In the genomic region with DNA sequence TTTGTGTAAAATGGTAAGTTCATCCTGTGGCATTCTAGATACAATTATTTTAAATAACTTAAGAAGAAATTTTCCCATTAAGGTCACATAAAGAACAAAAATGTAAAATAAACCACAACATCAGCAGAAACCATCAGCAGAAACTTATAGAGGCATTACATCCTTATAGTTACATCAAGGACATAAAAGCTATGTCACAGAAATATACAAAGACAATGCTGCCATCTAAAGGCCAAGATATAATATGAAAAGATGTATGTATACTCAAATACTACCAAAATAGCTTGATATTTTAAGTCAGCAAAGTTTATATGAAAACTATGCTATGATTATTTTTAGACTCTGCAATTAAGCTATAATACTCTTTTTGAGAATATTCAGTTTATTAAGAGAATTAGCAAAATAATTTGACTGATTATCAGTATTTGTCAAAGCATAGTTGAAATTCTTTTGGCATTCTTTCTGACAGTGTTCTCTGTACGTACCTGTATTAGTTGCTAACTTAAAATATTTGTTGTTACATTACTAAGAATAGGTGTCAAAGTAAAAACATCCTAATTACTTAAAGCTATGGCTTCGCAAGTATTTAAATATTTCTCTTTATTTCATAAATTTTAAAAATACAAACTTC, we compare ENCODE assay signal across 8 cellular contexts. TPM values are rescaled to one million over a fixed set of nuclear protein-coding genes. Genes with fewer than 3 reads are reported as not detected.
DNase-seq lines count a peak whose midpoint lies in the region; ATAC-seq and TF ChIP-seq lines count a peak whose summit lies in the region.

No MANE protein-coding gene starts in this region.

- TF ChIP-seq CTCF in CD4-positive, alpha-beta T cell (IDR thresholded peaks at IDR 0.05): peak; percentile 74
- TF ChIP-seq CTCF in neural cell (IDR thresholded peaks at IDR 0.05; ENCODE audit: poor library complexity, severe bottlenecking) (peak; percentile 75), stomach (IDR thresholded peaks at IDR 0.05) (peak in 3 of 7 experiments; percentile 20 to 33 (median 27))

- H3K9me3 Mint-ChIP-seq in CD4-positive, alpha-beta T cell: no peaks in the 10 kb centered on the region

- CTCF ChIA-PET in CD4-positive, alpha-beta T cell (lab: Charles Lee): interaction anchor here (1.2 kb wide), 1 partner anchor 85 kb away, joined by 7 read pairs; no protein-coding TSS in a partner anchor

- no peaks in the 10 kb centered on the region for H3K36me3 ChIP-seq in neural cell (ENCODE audit: insufficient read depth, low read length)
- H3K36me3 ChIP-seq in stomach: peaks cover 0 to 11% (median 0%) of the 10 kb centered on the region in 4 donors

- H3K27me3 ChIP-seq in CD4-positive, alpha-beta T cell (ENCODE audit: control insufficient read depth, insufficient read depth, low read length): no peaks in the 10 kb centered on the region
- H3K27me3 ChIP-seq in neural cell (ENCODE audit: insufficient read depth, low read depth, low read length): no peaks in the 10 kb centered on the region
- H3K27me3 ChIP-seq in stomach: no peaks in the 10 kb centered on the region

- H3K4me1 Mint-ChIP-seq in CD4-positive, alpha-beta T cell (ENCODE audit: low read depth): no peaks in the 10 kb centered on the region

- TF ChIP-seq POLR2A in stomach (IDR thresholded peaks at IDR 0.05): no peak

- WGBS in stomach, 5 donors: 90 to 95% (median 94%) methylated on average over 2 of the region's 2 CpGs

- peaks cover 29% of the 10 kb centered on the region for H3K36me3 Mint-ChIP-seq in CD4-positive, alpha-beta T cell (ENCODE audit: low read depth)

- POLR2A ChIA-PET in CD4-positive, alpha-beta T cell (lab: Charles Lee): interaction anchor here (1.0 to 1.6 kb wide), 2 partner anchors 37 to 85 kb away, joined by 5 to 11 read pairs; partner anchors contain the start of gene FBXL17

- no peaks in the 10 kb centered on the region for H4K20me1 ChIP-seq in neural cell (ENCODE audit: insufficient read depth)

- DNase-seq in CD4-positive, alpha-beta T cell: no peak
- DNase-seq in NOMO-1 treated with DMSO at 0.1 percent for 48 hours (lab: John Stamatoyannopoulos, UW; ENCODE audit: unreplicated experiment) (peak; percentile 58), dermis microvascular lymphatic vessel endothelial cell (ENCODE audit: low read depth in 2 of 2) (peak; percentile 37 to 60), stomach (no peak), GM19238 (ENCODE audit: insufficient read length, low spot score) (no peak)

- no peak overlapping the region for H3K9ac ChIP-seq in neural cell (ENCODE audit: low read length)

- H3K9me3 ChIP-seq in CD4-positive, alpha-beta T cell (ENCODE audit: control insufficient read depth, low read length): no peaks in the 10 kb centered on the region
- H3K9me3 ChIP-seq in neural cell (ENCODE audit: low read length): no peaks in the 10 kb centered on the region
- H3K9me3 ChIP-seq in stomach: no peaks in the 10 kb centered on the region

- no peak overlapping the region for H2AFZ ChIP-seq in neural cell (ENCODE audit: low read depth, low read length)

- H3F3A ChIP-seq in neural cell (ENCODE audit: insufficient read depth, low read length, poor library complexity, severe bottlenecking): no peaks in the 10 kb centered on the region

- TF ChIP-seq EP300 in neural cell (conservative IDR thresholded peaks at IDR 0.05; ENCODE audit: poor library complexity, severe bottlenecking) (no peak), stomach (IDR thresholded peaks at IDR 0.05) (no peak)

- H3K27ac ChIP-seq in CD4-positive, alpha-beta T cell (ENCODE audit: low read depth, low read length): no peak overlapping the region
- H3K27ac ChIP-seq in neural cell (ENCODE audit: low read length): no peak overlapping the region
- no peak overlapping the region for H3K27ac ChIP-seq in stomach

- no peak overlapping the region for H3K4me3 Mint-ChIP-seq in CD4-positive, alpha-beta T cell

- no peak overlapping the region for H3K27ac Mint-ChIP-seq in CD4-positive, alpha-beta T cell

- TF ChIP-seq RAD21 in neural cell (conservative IDR thresholded peaks at IDR 0.05): peak; percentile 79

- no peak overlapping the region for H3K4me3 ChIP-seq in neural cell (ENCODE audit: low read length)
- H3K4me3 ChIP-seq in stomach: no peak overlapping the region

- intact Hi-C loops in CD4-positive, alpha-beta T cell (cut with DNase I, micrococcal nuclease): loop anchor here (1.0 to 10.0 kb wide), 4 partner anchors 85 to 771 kb away; partner anchors contain the start of gene EFNA5 (in 1 of the 2)
- intact Hi-C loops in stomach (cut with DNase I; ENCODE audit: low total_unique reads): no loop called here

- no peak overlapping the region for H3K4me2 ChIP-seq in neural cell (ENCODE audit: low read length)

- no peaks in the 10 kb centered on the region for H3K9me2 ChIP-seq in neural cell (ENCODE audit: insufficient read depth, low read length)

- ATAC-seq in CD4-positive, alpha-beta T cell (ENCODE audit: poor library complexity): peak; percentile 60
- peak; percentile 74 for ATAC-seq in GM18867 (IDR thresholded peaks at IDR 0.05; ENCODE audit: unreplicated experiment)
- ATAC-seq in HG03442 (IDR thresholded peaks at IDR 0.05; ENCODE audit: unreplicated experiment): peak; percentile 78

- peaks cover 0 to 8% (median 0%) of the 10 kb centered on the region in 4 donors for H3K4me1 ChIP-seq in stomach

- H3K27me3 Mint-ChIP-seq in CD4-positive, alpha-beta T cell: no peaks in the 10 kb centered on the region

- H3K79me2 ChIP-seq in neural cell (replicated peaks; ENCODE audit: insufficient read depth, low read length): no peaks in the 10 kb centered on the region

TF ChIP-seq in neural cell, 6 proteins besides CTCF, POLR2A, EP300 and RAD21:
- TF ChIP-seq SMC3 (conservative IDR thresholded peaks at IDR 0.05; ENCODE audit: poor library complexity): peak; percentile 75
- no peak for TF ChIP-seq EZH2 (IDR thresholded peaks at IDR 0.05; ENCODE audit: borderline replicate concordance, insufficient read depth, low read length, poor library complexity, severe bottlenecking)
- no peak for TF ChIP-seq MXI1 (conservative IDR thresholded peaks at IDR 0.05; ENCODE audit: poor library complexity, severe bottlenecking)
- no peak for TF ChIP-seq POLR2AphosphoS5 (IDR thresholded peaks at IDR 0.05)

RNA-seq across cellular contexts. Expression of gene FBXL17, which starts 36.2 kb away (rescaled TPM):
- 10 to 100 TPM; 17.9 to 21.1 TPM for total RNA-seq in CD4-positive, alpha-beta T cell
- 4.7 and 6.7 TPM in 2 replicates for total RNA-seq in dermis microvascular lymphatic vessel endothelial cell
- 15.5 and 19.6 TPM in 2 replicates for polyA plus RNA-seq in neural cell
- polyA minus RNA-seq in neural cell: 52.3 and 63.3 TPM in 2 replicates
- 10 to 100 TPM in 4 of 5 donors, 1 to 10 TPM in 1; 9.4 to 28.0 (median 23.8) TPM for total RNA-seq in stomach
- polyA plus RNA-seq in stomach: 10 to 100 TPM in 1 of 3 donors, 1 to 10 TPM in 2; 3.8 to 10.7 (median 6.1) TPM

Comparison
In these comparisons a context has a peak if more than half of its experiments do, and no peak if none do; other contexts are left out.
1. DNase-seq: peak in NOMO-1 treated with DMSO at 0.1 percent for 48 hours (single experiment) and dermis microvascular lymphatic vessel endothelial cell (2 of 2); none in CD4-positive, alpha-beta T cell (0 of 10), stomach (single experiment) and GM19238 (single experiment).
2. Peak in every context shown above with its lines, with median percentiles within 50 percentile points of each other: ATAC-seq.